1 cellular context compared by ENCODE assay signal in genomic region chr2:70226781-70227180, GRCh38.
TF ChIP-seq lines count a peak whose summit lies in the region.

No MANE protein-coding gene starts in this region.

TF ChIP-seq in HCT116, 20 proteins besides CTCF, POLR2A, EP300 and RAD21:
- TF ChIP-seq JUND (IDR thresholded peaks at IDR 0.05) (no peak), SRF (IDR thresholded peaks at IDR 0.05; ENCODE audit: low read depth) (no peak), SIN3A (IDR thresholded peaks at IDR 0.05; ENCODE audit: low read depth) (no peak), ZFX (IDR thresholded peaks at IDR 0.05) (no peak), ELF1 (IDR thresholded peaks at IDR 0.05; ENCODE audit: borderline replicate concordance, low read depth) (no peak)
- TF ChIP-seq, protein P1, sequence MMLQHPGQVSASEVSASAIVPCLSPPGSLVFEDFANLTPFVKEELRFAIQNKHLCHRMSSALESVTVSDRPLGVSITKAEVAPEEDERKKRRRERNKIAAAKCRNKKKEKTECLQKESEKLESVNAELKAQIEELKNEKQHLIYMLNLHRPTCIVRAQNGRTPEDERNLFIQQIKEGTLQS (IDR thresholded peaks at IDR 0.05) = no peak
TF ChIP-seq in HCT116: peak in this region for 0.
